11 cellular contexts compared by ENCODE assay signal in genomic region chr19:42285988-42286348, GRCh38. TPM values are rescaled to one million over a fixed set of nuclear protein-coding genes. Genes with fewer than 3 reads are reported as not detected.
DNase-seq lines count a peak whose midpoint lies in the region; ATAC-seq and TF ChIP-seq lines count a peak whose summit lies in the region.
"Had no signal": no experiment of that assay in that cellular context is flagged by ENCODE, and none has a peak within 500 bp of the region (broad histone marks: within the 10 kb centered on the region; RNA-seq: fewer than 3 reads in every experiment).

No MANE protein-coding gene starts in this region.

- H3K4me1 ChIP-seq in ascending aorta: peaks cover 33 to 49% of the 10 kb centered on the region in 2 donors
- H3K4me1 ChIP-seq in mucosa of rectum (ENCODE audit: control insufficient read depth in 2 of 2, insufficient read depth in 2 of 2, low read length in 2 of 2): peaks cover 35 to 39% of the 10 kb centered on the region in 2 donors
- H3K4me1 ChIP-seq in tibial artery: peaks cover 0 to 51% (median 51%) of the 10 kb centered on the region in 4 donors

- H3K4me3 ChIP-seq in ascending aorta (peak overlapping the region; percentile 85), mucosa of rectum (ENCODE audit: low read length in 2 of 2) (peak overlapping the region in 1 of 2 donors; percentile 31), tibial artery (peak overlapping the region; percentile 8 to 75)

- peak overlapping the region; percentile 1 to 14 for H3K9ac ChIP-seq in mucosa of rectum (ENCODE audit: low read depth in 1 of 2, low read length in 2 of 2)
- H3K9ac ChIP-seq: KMS-11 had no signal

- H3K36me3 ChIP-seq in ascending aorta (peaks cover 40 to 42% of the 10 kb centered on the region in 2 donors), mucosa of rectum (ENCODE audit: control insufficient read depth in 2 of 2, insufficient read depth in 2 of 2, low read length in 2 of 2) (peaks cover 29 to 35% of the 10 kb centered on the region in 2 donors), tibial artery (peaks cover 31 to 46% (median 43%) of the 10 kb centered on the region in 3 donors)

- H3K27me3 Mint-ChIP-seq in activated naive CD4-positive, alpha-beta T cell treated with anti-CD3 and anti-CD28 coated beads for 36 hours (ENCODE audit: low read depth): no peaks in the 10 kb centered on the region

- H3K27me3 ChIP-seq in ascending aorta: no peaks in the 10 kb centered on the region
- H3K27me3 ChIP-seq in mucosa of rectum (ENCODE audit: control insufficient read depth in 2 of 2, insufficient read depth in 2 of 2, low read length in 2 of 2): no peaks in the 10 kb centered on the region
- H3K27me3 ChIP-seq in tibial artery: no peaks in the 10 kb centered on the region

- H3K27ac ChIP-seq in ascending aorta (peak overlapping the region; percentile 72 to 84), mucosa of rectum (ENCODE audit: low read depth in 2 of 2, low read length in 2 of 2) (peak overlapping the region in 1 of 2 donors; percentile 43), tibial artery (peak overlapping the region; percentile 86 to 93)
- H3K27ac ChIP-seq: KMS-11 had no signal

- peak overlapping the region; percentile 82 for H3K4me3 Mint-ChIP-seq in activated naive CD4-positive, alpha-beta T cell treated with anti-CD3 and anti-CD28 coated beads for 36 hours

- peak overlapping the region; percentile 54 for H3K27ac Mint-ChIP-seq in activated naive CD4-positive, alpha-beta T cell treated with anti-CD3 and anti-CD28 coated beads for 36 hours

- no peaks in the 10 kb centered on the region for H3K9me3 Mint-ChIP-seq in activated naive CD4-positive, alpha-beta T cell treated with anti-CD3 and anti-CD28 coated beads for 36 hours

- H3K9me3 ChIP-seq in ascending aorta (no peaks in the 10 kb centered on the region), mucosa of rectum (ENCODE audit: control insufficient read depth in 2 of 2, low read length in 2 of 2) (no peaks in the 10 kb centered on the region), tibial artery (no peaks in the 10 kb centered on the region)

- CTCF ChIA-PET in activated naive CD4-positive, alpha-beta T cell treated with anti-CD3 and anti-CD28 coated beads for 36 hours (lab: Charles Lee): interaction anchor here (1.0 kb wide), 2 partner anchors 9 to 11 kb away, joined by 3 to 4 read pairs; no protein-coding TSS in a partner anchor

- H3K4me1 Mint-ChIP-seq in activated naive CD4-positive, alpha-beta T cell treated with anti-CD3 and anti-CD28 coated beads for 36 hours (ENCODE audit: low read depth): peaks cover 31% of the 10 kb centered on the region

- peaks cover 1% of the 10 kb centered on the region for H3K36me3 Mint-ChIP-seq in activated naive CD4-positive, alpha-beta T cell treated with anti-CD3 and anti-CD28 coated beads for 36 hours (ENCODE audit: low read depth)

- intact Hi-C loops in activated naive CD4-positive, alpha-beta T cell treated with anti-CD3 and anti-CD28 coated beads for 36 hours (cut with micrococcal nuclease): no loop called here
- intact Hi-C loops in ascending aorta (cut with DNase I): loop anchor here (2.0 kb wide), 1 partner anchor 69 kb away; the partner anchor contains the start of gene DEDD2
- intact Hi-C loops in tibial artery (cut with DNase I; ENCODE audit: low total_unique reads): no loop called here
- intact Hi-C loops in left colon (cut with DNase I, micrococcal nuclease): no loop called here

- DNase-seq in activated naive CD4-positive, alpha-beta T cell treated with anti-CD3 and anti-CD28 coated beads for 36 hours: no peak
- DNase-seq in activated naive CD4-positive, alpha-beta T cell treated with anti-CD3 and anti-CD28 coated beads, Interleukin-2, amount 50 U/mL, for 16 hours: no peak
- no peak for DNase-seq in ascending aorta (ENCODE audit: low spot score in 2 of 2)
- DNase-seq in tibial artery: no peak
- no peak for DNase-seq in SIG-M5 treated with dmso at 0.1 percent for 504 hours (lab: John Stamatoyannopoulos, UW; ENCODE audit: unreplicated experiment)
- DNase-seq in NCI-H526 (lab: John Stamatoyannopoulos, UW): no peak
- DNase-seq in left colon: no peak
- DNase-seq: DMS 273 treated with DMSO at 0.1 percent for 48 hours; effector memory CD4-positive, alpha-beta T cell had no signal

- TF ChIP-seq CTCF in ascending aorta (IDR thresholded peaks at IDR 0.05) (no peak), tibial artery (IDR thresholded peaks at IDR 0.05) (no peak)

- no peak for ATAC-seq in left colon

RNA-seq across cellular contexts. Expression of gene PRR19, which starts 16.0 kb away (rescaled TPM):
- total RNA-seq in activated naive CD4-positive, alpha-beta T cell treated with anti-CD3 and anti-CD28 coated beads for 36 hours: under 1 TPM; 0.27 to 0.43 TPM
- total RNA-seq in ascending aorta (not detected), left colon (under 1 TPM; 0.49 to 0.50 TPM)

RNA-seq across cellular contexts. Expression of gene PAFAH1B3, which starts 16.5 kb away (rescaled TPM):
- 10 to 100 TPM; 36.6 TPM for total RNA-seq in activated naive CD4-positive, alpha-beta T cell treated with anti-CD3 and anti-CD28 coated beads for 36 hours
- total RNA-seq in ascending aorta (88.9 TPM), left colon (10 to 100 TPM; 25.9 to 40.5 TPM)

RNA-seq across cellular contexts. Expression of gene CIC, which starts 16.9 kb away (rescaled TPM):
- 10 to 100 TPM; 60.2 to 61.5 TPM for total RNA-seq in activated naive CD4-positive, alpha-beta T cell treated with anti-CD3 and anti-CD28 coated beads for 36 hours
- total RNA-seq in ascending aorta (247 TPM), left colon (10 to 100 TPM; 43.0 to 47.9 TPM)

RNA-seq across cellular contexts. Expression of gene TMEM145, which starts 27.1 kb away (rescaled TPM):
- total RNA-seq in activated naive CD4-positive, alpha-beta T cell treated with anti-CD3 and anti-CD28 coated beads for 36 hours: not detected
- total RNA-seq in ascending aorta (not detected), left colon (under 1 TPM; 0.21 to 0.25 TPM)

RNA-seq across cellular contexts. Expression of gene ERF, which starts 31.0 kb away (rescaled TPM):
- total RNA-seq in activated naive CD4-positive, alpha-beta T cell treated with anti-CD3 and anti-CD28 coated beads for 36 hours: 10 to 100 TPM; 52.4 to 55.6 TPM
- total RNA-seq in ascending aorta (51.6 TPM), left colon (10 to 100 TPM; 40.8 to 50.1 TPM)
